10 cellular contexts compared by ENCODE assay signal in genomic region chrX:120358687-120359086, GRCh38. TPM values are rescaled to one million over a fixed set of nuclear protein-coding genes. Genes with fewer than 3 reads are reported as not detected.
A peak's percentile ranks its signal among the peaks of the same experiment; 100 is the strongest.
DNase-seq lines count a peak whose midpoint lies in the region; ATAC-seq lines count a peak whose summit lies in the region.
"Had no signal": no experiment of that assay in that cellular context is flagged by ENCODE, and none has a peak within 500 bp of the region (broad histone marks: within the 10 kb centered on the region; RNA-seq: fewer than 3 reads in every experiment).

No MANE protein-coding gene starts in this region.

- H3K4me1 ChIP-seq in effector memory CD4-positive, alpha-beta T cell (ENCODE audit: control insufficient read depth, insufficient read depth, low read length, poor library complexity, severe bottlenecking): no peaks in the 10 kb centered on the region

- H3K9me3 ChIP-seq in effector memory CD4-positive, alpha-beta T cell (ENCODE audit: control insufficient read depth, low read length): no peaks in the 10 kb centered on the region

- H3K27ac ChIP-seq in effector memory CD4-positive, alpha-beta T cell (ENCODE audit: insufficient read depth, low read length, poor library complexity, severe bottlenecking): no peak overlapping the region

- ATAC-seq in GM18520 (IDR thresholded peaks at IDR 0.05; ENCODE audit: unreplicated experiment) (no peak), HG02642 (IDR thresholded peaks at IDR 0.05; ENCODE audit: poor library complexity, unreplicated experiment) (no peak)
- ATAC-seq: GM23338 had no signal

- peak; percentile 33 for DNase-seq in EH (ENCODE audit: low read depth)
- DNase-seq in M059J (ENCODE audit: low read depth): peak; percentile 82
- DNase-seq in astrocyte of the hippocampus (ENCODE audit: low read depth, low spot score): peak; percentile 54
- peak; percentile 51 for DNase-seq in renal cortical epithelial cell (ENCODE audit: low read depth)
- no peak for DNase-seq in H4 (ENCODE audit: low spot score)
- DNase-seq in effector memory CD4-positive, alpha-beta T cell: no peak

- H3K27me3 ChIP-seq in effector memory CD4-positive, alpha-beta T cell (replicated peaks; ENCODE audit: control insufficient read depth, insufficient read depth, low read length, poor library complexity, severe bottlenecking): no peaks in the 10 kb centered on the region

- no peaks in the 10 kb centered on the region for H3K36me3 ChIP-seq in effector memory CD4-positive, alpha-beta T cell (ENCODE audit: control insufficient read depth, insufficient read depth, low read length)

- no peak overlapping the region for H3K4me3 ChIP-seq in effector memory CD4-positive, alpha-beta T cell (ENCODE audit: insufficient read depth, low read depth, low read length, poor library complexity, severe bottlenecking)
- H3K4me3 ChIP-seq: GM23338 had no signal

RNA-seq across cellular contexts. Expression of gene ATP1B4, which starts 3.2 kb away (rescaled TPM):
- not detected in 2 replicates for total RNA-seq in M059J (2014; rRNA removed; shearing (Covaris generic))
- not detected in 2 replicates for total RNA-seq in renal cortical epithelial cell
- total RNA-seq in H4 (2014; rRNA removed; shearing (Covaris generic)): not detected in 2 replicates
- total RNA-seq: fibroblast of lung, GM23338 had no signal

RNA-seq across cellular contexts. Expression of gene TMEM255A, which starts 47.4 kb away (rescaled TPM):
- 1.9 and 2.6 TPM in 2 replicates for total RNA-seq in M059J (2014; rRNA removed; shearing (Covaris generic))
- 0.17 and 0.30 TPM in 2 replicates for total RNA-seq in renal cortical epithelial cell
- total RNA-seq in H4 (2014; rRNA removed; shearing (Covaris generic)): 4.0 and 4.2 TPM in 2 replicates

Comparison
In these comparisons a context has a peak if more than half of its experiments do, and no peak if none do; other contexts are left out.
1. DNase-seq: peak in EH (single experiment), M059J (single experiment), astrocyte of the hippocampus (single experiment) and renal cortical epithelial cell (single experiment); none in H4 (single experiment) and effector memory CD4-positive, alpha-beta T cell (0 of 3).